ENCODE assay signal across 10 cellular contexts in genomic region chr16:49834496-49835009, GRCh38. TPM values are rescaled to one million over a fixed set of nuclear protein-coding genes. Genes with fewer than 3 reads are reported as not detected.
DNase-seq lines count a peak whose midpoint lies in the region; ATAC-seq, FAIRE-seq and TF ChIP-seq lines count a peak whose summit lies in the region.
"Had no signal": no experiment of that assay in that cellular context is flagged by ENCODE, and none has a peak within 500 bp of the region (broad histone marks: within the 10 kb centered on the region; RNA-seq: fewer than 3 reads in every experiment).

No MANE protein-coding gene starts in this region.

- H3K36me3 ChIP-seq in astrocyte (ENCODE audit: insufficient read depth, low read length) (no peaks in the 10 kb centered on the region), iPS-20b (ENCODE audit: insufficient read depth, low read depth, low read length) (no peaks in the 10 kb centered on the region)

- H3K4me3 Mint-ChIP-seq in astrocyte (ENCODE audit: unreplicated experiment): no peak overlapping the region
- no peak overlapping the region for H3K4me3 Mint-ChIP-seq in activated naive CD8-positive, alpha-beta T cell treated with anti-CD3 and anti-CD28 coated beads, Interleukin-2, amount 50 U/mL, for 24 hours

- no peak for FAIRE-seq in astrocyte (lab: Jason Lieb, UNC)

- H3K9me3 ChIP-seq in astrocyte (ENCODE audit: insufficient read depth, low read depth, low read length): no peaks in the 10 kb centered on the region
- no peaks in the 10 kb centered on the region for H3K9me3 ChIP-seq in iPS-20b (ENCODE audit: insufficient read depth, low read depth, low read length)

- no peak overlapping the region for H3K9ac ChIP-seq in astrocyte (ENCODE audit: low read length)
- peak overlapping the region; percentile 43; the same call in 1 of the 2 replicates for H3K9ac ChIP-seq in iPS-20b (ENCODE audit: low read depth, low read length)

- peaks cover 4% of the 10 kb centered on the region for H3K27me3 Mint-ChIP-seq in astrocyte (ENCODE audit: low read depth, unreplicated experiment)
- H3K27me3 Mint-ChIP-seq in activated naive CD8-positive, alpha-beta T cell treated with anti-CD3 and anti-CD28 coated beads, Interleukin-2, amount 50 U/mL, for 24 hours: peaks cover 10% of the 10 kb centered on the region

- H3K4me2 ChIP-seq in astrocyte (ENCODE audit: low read length): peak overlapping the region; percentile 26

- H2AFZ ChIP-seq in astrocyte (ENCODE audit: low read depth, low read length): peak overlapping the region; percentile 26

- intact Hi-C loops in posterior cingulate gyrus (cut with DNase I): no loop called here

- no peak for TF ChIP-seq CTCF in astrocyte (IDR thresholded peaks at IDR 0.05; ENCODE audit: insufficient read depth, low read depth, low read length)

- H3K27ac ChIP-seq in astrocyte (ENCODE audit: low read depth, low read length) (no peak overlapping the region), iPS-20b (ENCODE audit: low read length) (peak overlapping the region; percentile 28)

- peaks cover 19% of the 10 kb centered on the region for H3K4me1 Mint-ChIP-seq in astrocyte (ENCODE audit: low read depth, unreplicated experiment)
- H3K4me1 Mint-ChIP-seq in activated naive CD8-positive, alpha-beta T cell treated with anti-CD3 and anti-CD28 coated beads, Interleukin-2, amount 50 U/mL, for 24 hours: no peaks in the 10 kb centered on the region

- DNase-seq in Ammon's horn (ENCODE audit: low spot score) (peak; percentile 66), astrocyte (ENCODE audit: low read depth) (no peak), posterior cingulate gyrus (peak in 9 of 10 donors; percentile 23 to 91 (median 64)), AG20443 (ENCODE audit: low spot score) (no peak), RKO (ENCODE audit: low spot score) (no peak)
- no peak for DNase-seq in activated naive CD8-positive, alpha-beta T cell treated with anti-CD3 and anti-CD28 coated beads, Interleukin-2, amount 50 U/mL, for 24 hours
- DNase-seq: activated CD4-positive, alpha-beta T cell treated with anti-CD3 and anti-CD28 coated beads, Interleukin-2, amount 50 U/mL, for 1 hour; amniotic stem cell had no signal

- H3K27ac Mint-ChIP-seq in astrocyte (ENCODE audit: unreplicated experiment): no peak overlapping the region
- no peak overlapping the region for H3K27ac Mint-ChIP-seq in activated naive CD8-positive, alpha-beta T cell treated with anti-CD3 and anti-CD28 coated beads, Interleukin-2, amount 50 U/mL, for 24 hours

- peaks cover 5% of the 10 kb centered on the region for H3K36me3 Mint-ChIP-seq in astrocyte (ENCODE audit: low read depth, unreplicated experiment)
- H3K36me3 Mint-ChIP-seq in activated naive CD8-positive, alpha-beta T cell treated with anti-CD3 and anti-CD28 coated beads, Interleukin-2, amount 50 U/mL, for 24 hours (ENCODE audit: low read depth): no peaks in the 10 kb centered on the region

- H3K27me3 ChIP-seq in astrocyte (ENCODE audit: insufficient read depth, low read length): no peaks in the 10 kb centered on the region
- H3K27me3 ChIP-seq in iPS-20b (ENCODE audit: insufficient read depth, low read length): no peaks in the 10 kb centered on the region

- no peaks in the 10 kb centered on the region for H3K79me2 ChIP-seq in astrocyte (ENCODE audit: insufficient read depth, low read length)

- H3K4me1 ChIP-seq in astrocyte (ENCODE audit: insufficient read depth, low read length) (peaks cover 16% of the 10 kb centered on the region), iPS-20b (ENCODE audit: insufficient read depth, low read length) (peaks cover 52% of the 10 kb centered on the region)

- H3K9me3 Mint-ChIP-seq in astrocyte (ENCODE audit: unreplicated experiment): no peaks in the 10 kb centered on the region
- H3K9me3 Mint-ChIP-seq in activated naive CD8-positive, alpha-beta T cell treated with anti-CD3 and anti-CD28 coated beads, Interleukin-2, amount 50 U/mL, for 24 hours: no peaks in the 10 kb centered on the region

- H3K4me3 ChIP-seq in astrocyte (ENCODE audit: insufficient read depth, low read depth, low read length) (no peak overlapping the region), iPS-20b (ENCODE audit: low read length) (peak overlapping the region; percentile 22; the same call in 1 of the 2 replicates)

- ATAC-seq in activated naive CD8-positive, alpha-beta T cell treated with anti-CD3 and anti-CD28 coated beads, Interleukin-2, amount 50 U/mL, for 24 hours: no peak
- ATAC-seq in GM18502 (IDR thresholded peaks at IDR 0.05; ENCODE audit: poor library complexity, unreplicated experiment): no peak

- H4K20me1 ChIP-seq in astrocyte (ENCODE audit: insufficient read depth, low read length): peaks cover 11% of the 10 kb centered on the region

RNA-seq across cellular contexts. Expression of gene ZNF423, which starts 21.4 kb away (rescaled TPM):
- 10.6 and 12.4 TPM in 2 replicates for total RNA-seq in astrocyte

Comparison
In these comparisons a context has a peak if more than half of its experiments do, and no peak if none do; other contexts are left out.
1. DNase-seq: peak in Ammon's horn (single experiment) and posterior cingulate gyrus (9 of 10); none in astrocyte (single experiment), AG20443 (single experiment), RKO (single experiment) and activated naive CD8-positive, alpha-beta T cell treated with anti-CD3 and anti-CD28 coated beads, Interleukin-2, amount 50 U/mL, for 24 hours (single experiment).